In the genomic region with DNA sequence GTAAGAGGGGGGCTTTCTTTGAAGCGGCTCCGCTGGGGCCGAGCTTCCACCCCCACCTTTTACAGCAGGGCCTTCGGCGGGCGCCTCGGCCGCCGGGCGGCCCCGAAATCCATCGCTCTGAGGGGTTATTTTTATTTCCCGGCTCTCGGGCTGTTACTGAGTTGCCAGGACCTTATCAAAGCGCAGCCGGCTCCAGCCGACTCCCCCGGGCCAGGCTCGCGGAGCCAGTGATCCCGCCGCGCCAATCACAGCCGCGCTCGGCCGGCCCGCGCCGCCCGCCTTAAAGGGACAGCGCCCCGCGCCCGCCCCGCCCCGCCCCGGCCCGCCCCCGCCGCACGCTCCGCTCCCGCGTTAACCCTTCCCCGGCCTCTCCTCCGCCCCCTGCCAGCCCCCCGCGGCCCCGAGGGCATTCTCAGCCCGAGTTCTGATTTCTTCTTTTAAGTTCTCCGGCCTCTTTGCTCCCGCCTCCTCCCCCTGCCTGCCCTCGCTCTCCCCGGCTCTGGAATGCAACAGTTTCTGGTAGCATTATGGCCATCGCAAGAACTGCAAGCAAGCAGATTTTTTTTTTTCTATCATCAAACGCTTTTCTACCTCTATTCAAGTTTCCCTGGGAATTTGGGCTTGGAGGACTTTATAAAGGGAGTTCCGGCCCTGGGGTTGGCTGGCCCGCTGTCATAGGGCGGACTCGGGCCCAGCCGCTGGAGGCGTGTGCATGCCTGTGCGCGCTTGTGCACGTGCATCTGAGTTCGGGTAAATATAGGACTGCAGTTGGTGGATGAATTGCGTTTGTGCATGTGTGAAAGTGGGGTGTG, we compare ENCODE assay signal across 8 cellular contexts. TPM values are rescaled to one million over a fixed set of nuclear protein-coding genes. Genes with fewer than 3 reads are reported as not detected.
DNase-seq lines count a peak whose midpoint lies in the region; ATAC-seq, FAIRE-seq and TF ChIP-seq lines count a peak whose summit lies in the region.

AXIN2 (minus strand) TSS at position 255 of the 812 bp plus-strand sequence. CDS start 3,028 bp downstream, outside the sequence.

- H3K9me3 ChIP-seq in astrocyte (ENCODE audit: insufficient read depth, low read depth, low read length): no peaks in the 10 kb centered on the region
- H3K9me3 ChIP-seq in hepatocyte (ENCODE audit: low read depth): no peaks in the 10 kb centered on the region
- H3K9me3 ChIP-seq in vagina: no peaks in the 10 kb centered on the region

- TF ChIP-seq POLR2A in vagina (IDR thresholded peaks at IDR 0.05): no peak

- H3K9me3 Mint-ChIP-seq in T-helper 2 cell treated with Interferon-gamma antibody and Interleukin-4, amounts not matched to agents 5 μg/mL and 100 μg/mL, for 36 hours: no peaks in the 10 kb centered on the region
- no peaks in the 10 kb centered on the region for H3K9me3 Mint-ChIP-seq in astrocyte (ENCODE audit: unreplicated experiment)

- H3K27ac Mint-ChIP-seq in T-helper 2 cell treated with Interferon-gamma antibody and Interleukin-4, amounts not matched to agents 5 μg/mL and 100 μg/mL, for 36 hours: peak within 1 kb of the TSS; percentile 62
- peak within 1 kb of the TSS; percentile 47 for H3K27ac Mint-ChIP-seq in astrocyte (ENCODE audit: unreplicated experiment)

- H3K36me3 ChIP-seq in astrocyte (ENCODE audit: insufficient read depth, low read length) (no peaks in the 10 kb centered on the region), hepatocyte (replicated peaks; ENCODE audit: insufficient read depth, low read depth) (no peaks in the 10 kb centered on the region), vagina (no peaks in the 10 kb centered on the region)

- H3K4me2 ChIP-seq in astrocyte (ENCODE audit: low read length): peak within 1 kb of the TSS; percentile 91
- peak within 1 kb of the TSS; percentile 70 for H3K4me2 ChIP-seq in hepatocyte

- peaks cover 2% of the 10 kb centered on the region for H3K36me3 Mint-ChIP-seq in T-helper 2 cell treated with Interferon-gamma antibody and Interleukin-4, amounts not matched to agents 5 μg/mL and 100 μg/mL, for 36 hours (ENCODE audit: low read depth)
- no peaks in the 10 kb centered on the region for H3K36me3 Mint-ChIP-seq in astrocyte (ENCODE audit: low read depth, unreplicated experiment)

- ATAC-seq in HG02623 (IDR thresholded peaks at IDR 0.05; ENCODE audit: unreplicated experiment): peak; percentile 84

- peak; percentile 18 for TF ChIP-seq CTCF in astrocyte (IDR thresholded peaks at IDR 0.05; ENCODE audit: insufficient read depth, low read depth, low read length)
- TF ChIP-seq CTCF in hepatocyte (IDR thresholded peaks at IDR 0.05; ENCODE audit: poor library complexity): peak; percentile 14
- TF ChIP-seq CTCF in vagina (IDR thresholded peaks at IDR 0.05): peak in 1 of 3 experiments; percentile 33

- peaks cover 18% of the 10 kb centered on the region for H3K4me1 Mint-ChIP-seq in T-helper 2 cell treated with Interferon-gamma antibody and Interleukin-4, amounts not matched to agents 5 μg/mL and 100 μg/mL, for 36 hours (ENCODE audit: low read depth)
- peaks cover 9% of the 10 kb centered on the region for H3K4me1 Mint-ChIP-seq in astrocyte (ENCODE audit: low read depth, unreplicated experiment)

- H3K4me3 Mint-ChIP-seq in T-helper 2 cell treated with Interferon-gamma antibody and Interleukin-4, amounts not matched to agents 5 μg/mL and 100 μg/mL, for 36 hours: peak within 1 kb of the TSS; percentile 77
- peak within 1 kb of the TSS; percentile 83 for H3K4me3 Mint-ChIP-seq in astrocyte (ENCODE audit: unreplicated experiment)

- H3K4me3 ChIP-seq in GM08714 (ENCODE audit: low read length) (peak within 1 kb of the TSS; percentile 68), astrocyte (ENCODE audit: insufficient read depth, low read depth, low read length) (peak within 1 kb of the TSS; percentile 67), hepatocyte (peak within 1 kb of the TSS; percentile 97), vagina (peak within 1 kb of the TSS in 1 of 2 donors; percentile 96)

- H3K27me3 ChIP-seq in astrocyte (ENCODE audit: insufficient read depth, low read length) (no peaks in the 10 kb centered on the region), hepatocyte (no peaks in the 10 kb centered on the region), vagina (no peaks in the 10 kb centered on the region)

- peak; percentile 65 for DNase-seq in NCI-H1105 (lab: John Stamatoyannopoulos, UW)
- peak; percentile 82 for DNase-seq in T-helper 2 cell treated with Interferon-gamma antibody and Interleukin-4, amounts not matched to agents 5 μg/mL and 100 μg/mL, for 36 hours (ENCODE audit: low spot score)
- DNase-seq in astrocyte (ENCODE audit: low read depth): peak; percentile 82
- peak; percentile 97 for DNase-seq in hepatocyte (ENCODE audit: low spot score)
- peak; percentile 69 for DNase-seq in renal cortical epithelial cell (ENCODE audit: low read depth)
- no peak for DNase-seq in vagina (ENCODE audit: extremely low spot score in 2 of 2)

- no peaks in the 10 kb centered on the region for H4K20me1 ChIP-seq in astrocyte (ENCODE audit: insufficient read depth, low read length)
- H4K20me1 ChIP-seq in hepatocyte (ENCODE audit: insufficient read depth, poor library complexity, severe bottlenecking): peaks cover 29% of the 10 kb centered on the region

- intact Hi-C loops in vagina (cut with DNase I): no loop called here

- H3K79me2 ChIP-seq in astrocyte (ENCODE audit: insufficient read depth, low read length) (peaks cover 23% of the 10 kb centered on the region), hepatocyte (no peaks in the 10 kb centered on the region)

- H3K4me1 ChIP-seq in astrocyte (ENCODE audit: insufficient read depth, low read length): peaks cover 33% of the 10 kb centered on the region
- H3K4me1 ChIP-seq in hepatocyte (ENCODE audit: insufficient read depth): peaks cover 23% of the 10 kb centered on the region
- H3K4me1 ChIP-seq in vagina: peaks cover 29% of the 10 kb centered on the region

- FAIRE-seq in astrocyte (lab: Jason Lieb, UNC): no peak

- peak within 1 kb of the TSS; percentile 85 for H3K27ac ChIP-seq in astrocyte (ENCODE audit: low read depth, low read length)
- no peak within 1 kb of the TSS for H3K27ac ChIP-seq in hepatocyte
- no peak within 1 kb of the TSS for H3K27ac ChIP-seq in vagina

- H3K9ac ChIP-seq in astrocyte (ENCODE audit: low read length): peak within 1 kb of the TSS; percentile 82

- peaks cover 24% of the 10 kb centered on the region for H3K27me3 Mint-ChIP-seq in T-helper 2 cell treated with Interferon-gamma antibody and Interleukin-4, amounts not matched to agents 5 μg/mL and 100 μg/mL, for 36 hours (ENCODE audit: low read depth)
- peaks cover 6% of the 10 kb centered on the region for H3K27me3 Mint-ChIP-seq in astrocyte (ENCODE audit: low read depth, unreplicated experiment)

- no peaks in the 10 kb centered on the region for H3K9me2 ChIP-seq in hepatocyte (replicated peaks; ENCODE audit: insufficient read depth)

- WGBS in hepatocyte (ENCODE audit: low lambda C conversion rate, missing lambda C conversion rate): 2% methylated on average over 24 of the region's 68 CpGs

- peak within 1 kb of the TSS; percentile 68 for H2AFZ ChIP-seq in astrocyte (ENCODE audit: low read depth, low read length)
- H2AFZ ChIP-seq in hepatocyte: peak within 1 kb of the TSS; percentile 71

RNA-seq across cellular contexts. Expression of gene AXIN2, which starts in this region (rescaled TPM):
- 8.0 and 8.9 TPM in 2 replicates for total RNA-seq in astrocyte
- 21.4 and 22.3 TPM in 2 replicates for total RNA-seq in hepatocyte
- polyA plus RNA-seq in hepatocyte: 11.3 and 15.4 TPM in 2 replicates
- total RNA-seq in renal cortical epithelial cell: 1.9 and 7.9 TPM in 2 replicates
- total RNA-seq in vagina: 17.9 TPM

Comparison
In these comparisons a context has a peak if more than half of its experiments do, and no peak if none do; other contexts are left out.
1. DNase-seq: peak in NCI-H1105 (single experiment), T-helper 2 cell treated with Interferon-gamma antibody and Interleukin-4, amounts not matched to agents 5 μg/mL and 100 μg/mL, for 36 hours (single experiment), astrocyte (single experiment), hepatocyte (single experiment) and renal cortical epithelial cell (single experiment); none in vagina (0 of 2).